ENCODE assay signal across 9 cellular contexts in genomic region chr7:3095046-3095445, GRCh38. TPM values are rescaled to one million over a fixed set of nuclear protein-coding genes. Genes with fewer than 3 reads are reported as not detected.
DNase-seq lines count a peak whose midpoint lies in the region; ATAC-seq and TF ChIP-seq lines count a peak whose summit lies in the region.
"Had no signal": no experiment of that assay in that cellular context is flagged by ENCODE, and none has a peak within 500 bp of the region (broad histone marks: within the 10 kb centered on the region; RNA-seq: fewer than 3 reads in every experiment).

No MANE protein-coding gene starts in this region.

- peak overlapping the region in 1 of 2 donors; percentile 75 for H3K27ac ChIP-seq in lung (ENCODE audit: low read depth in 1 of 2, low read length in 1 of 2)
- H3K27ac ChIP-seq: thyroid gland had no signal

- TF ChIP-seq CTCF in GM12875 (IDR thresholded peaks at IDR 0.05; ENCODE audit: borderline replicate concordance, insufficient read depth, low read depth, low read length) (no peak), lung (IDR thresholded peaks at IDR 0.05; ENCODE audit: control extremely low read depth, extremely low read depth) (no peak)

- in situ Hi-C loops in ACHN (cut with HindIII; ENCODE audit: low pct_ligation_motif_present, low pct_unique_long_range_greater_than_20kb, low sequenced_read_pairs): no loop called here

- ATAC-seq in HG03103 (IDR thresholded peaks at IDR 0.05; ENCODE audit: low read depth, unreplicated experiment): peak; percentile 45
- peak; percentile 11 for ATAC-seq in lung (ENCODE audit: insufficient read depth, low FRiP score)

- 20 to 48% methylated on average over 11 of the region's 11 CpGs for WGBS in lung, 2 donors

- no peaks in the 10 kb centered on the region for H3K27me3 ChIP-seq in lung (ENCODE audit: control insufficient read depth, insufficient read depth)
- H3K27me3 ChIP-seq: thyroid gland had no signal

- H3K4me1 ChIP-seq in lung (ENCODE audit: control insufficient read depth in 2 of 2, insufficient read depth in 2 of 2, low read length in 2 of 2): no peaks in the 10 kb centered on the region
- H3K4me1 ChIP-seq: thyroid gland had no signal

- no peaks in the 10 kb centered on the region for H3K9me3 ChIP-seq in lung (ENCODE audit: control insufficient read depth in 2 of 2, insufficient read depth in 1 of 2, low read length in 1 of 2)
- H3K9me3 ChIP-seq: thyroid gland had no signal

- no peaks in the 10 kb centered on the region for H3K36me3 ChIP-seq in lung (ENCODE audit: control insufficient read depth in 2 of 2, insufficient read depth in 2 of 2, low read length in 2 of 2)
- H3K36me3 ChIP-seq: thyroid gland had no signal

- DNase-seq in activated CD4-positive, alpha-beta T cell treated with anti-CD3 and anti-CD28 coated beads, Interleukin-2, amount 50 U/mL, for 4 hours: peak; percentile 28
- DNase-seq in lung (ENCODE audit: low spot score) (no peak), SHP77 treated with DMSO at 0.1 percent for 48 hours (lab: John Stamatoyannopoulos, UW) (no peak), hepatic stellate cell (ENCODE audit: low spot score) (no peak), ACHN (no peak), DMS79 treated with DMSO at 0.1 percent for 48 hours (lab: John Stamatoyannopoulos, UW) (no peak)

- H3K4me3 ChIP-seq in GM12875 (ENCODE audit: low read depth, low read length) (peak overlapping the region; percentile 10), lung (no peak overlapping the region)
- H3K4me3 ChIP-seq: thyroid gland had no signal

RNA-seq across cellular contexts. Expression of gene CARD11, which starts 51.4 kb away (rescaled TPM):
- total RNA-seq in lung: 1 to 10 TPM; 3.2 to 4.3 TPM
- polyA plus RNA-seq in lung: 1 to 10 TPM; 1.5 to 4.2 TPM

Comparison
In these comparisons a context has a peak if more than half of its experiments do, and no peak if none do; other contexts are left out.
1. DNase-seq: peak in activated CD4-positive, alpha-beta T cell treated with anti-CD3 and anti-CD28 coated beads, Interleukin-2, amount 50 U/mL, for 4 hours (2 of 2); none in lung (single experiment), SHP77 treated with DMSO at 0.1 percent for 48 hours (single experiment), hepatic stellate cell (single experiment), ACHN (single experiment) and DMS79 treated with DMSO at 0.1 percent for 48 hours (single experiment).